ENCODE assay signal across 1 cellular context in genomic region chr3:128337305-128337704, GRCh38.
TF ChIP-seq lines count a peak whose summit lies in the region.

No MANE protein-coding gene starts in this region.

TF ChIP-seq in SK-N-SH, 30 proteins besides CTCF, POLR2A, EP300 and RAD21 (continued from another document):
- TF ChIP-seq, protein P1, sequence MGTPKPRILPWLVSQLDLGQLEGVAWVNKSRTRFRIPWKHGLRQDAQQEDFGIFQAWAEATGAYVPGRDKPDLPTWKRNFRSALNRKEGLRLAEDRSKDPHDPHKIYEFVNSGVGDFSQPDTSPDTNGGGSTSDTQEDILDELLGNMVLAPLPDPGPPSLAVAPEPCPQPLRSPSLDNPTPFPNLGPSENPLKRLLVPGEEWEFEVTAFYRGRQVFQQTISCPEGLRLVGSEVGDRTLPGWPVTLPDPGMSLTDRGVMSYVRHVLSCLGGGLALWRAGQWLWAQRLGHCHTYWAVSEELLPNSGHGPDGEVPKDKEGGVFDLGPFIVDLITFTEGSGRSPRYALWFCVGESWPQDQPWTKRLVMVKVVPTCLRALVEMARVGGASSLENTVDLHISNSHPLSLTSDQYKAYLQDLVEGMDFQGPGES (IDR thresholded peaks at IDR 0.05; ENCODE audit: low read depth, low read length), result no peak
- no peak for TF ChIP-seq POLR2AphosphoS5 (IDR thresholded peaks at IDR 0.05; ENCODE audit: low read depth, low read length)
- TF ChIP-seq GABPA (IDR thresholded peaks at IDR 0.05; ENCODE audit: low read depth), result no peak
